In genomic region chr11:127627629-127628462, GRCh38 we compare ENCODE assay signal across 14 cellular contexts.
DNase-seq lines count a peak whose midpoint lies in the region; ATAC-seq and TF ChIP-seq lines count a peak whose summit lies in the region.
"Had no signal": no experiment of that assay in that cellular context is flagged by ENCODE, and none has a peak within 500 bp of the region (broad histone marks: within the 10 kb centered on the region; RNA-seq: fewer than 3 reads in every experiment).

No MANE protein-coding gene starts in this region.

- no peak overlapping the region for H3K4me3 ChIP-seq in epithelial cell of esophagus (ENCODE audit: low read length)
- H3K4me3 ChIP-seq: left ventricle myocardium inferior had no signal

- H3K36me3 Mint-ChIP-seq in activated CD8-positive, alpha-beta T cell treated with anti-CD3 and anti-CD28 coated beads for 36 hours (ENCODE audit: low read depth) = no peaks in the 10 kb centered on the region
- H3K36me3 Mint-ChIP-seq: activated naive CD8-positive, alpha-beta T cell treated with anti-CD3 and anti-CD28 coated beads for 36 hours; stimulated activated naive B cell treated with anti-CD40 and anti-IgM and Interleukin-4, amounts not matched to agents 10 μg/mL and 1 μg/mL and 100 μg/mL, for 72 hours; T-cell had no signal

- no peaks in the 10 kb centered on the region for H3K27me3 Mint-ChIP-seq in activated CD8-positive, alpha-beta T cell treated with anti-CD3 and anti-CD28 coated beads for 36 hours
- H3K27me3 Mint-ChIP-seq: activated CD4-positive, alpha-beta T cell treated with anti-CD3 and anti-CD28 coated beads, Interleukin-2, amount 10 ng/mL, durations not matched to agents 7 days and 5 days; activated naive CD8-positive, alpha-beta T cell treated with anti-CD3 and anti-CD28 coated beads for 36 hours; stimulated activated naive B cell treated with anti-CD40 and anti-IgM and Interleukin-4, amounts not matched to agents 10 μg/mL and 1 μg/mL and 100 μg/mL, for 72 hours; T-cell had no signal

- no peak overlapping the region for H3K27ac Mint-ChIP-seq in activated CD8-positive, alpha-beta T cell treated with anti-CD3 and anti-CD28 coated beads for 36 hours
- H3K27ac Mint-ChIP-seq: activated CD4-positive, alpha-beta T cell treated with anti-CD3 and anti-CD28 coated beads, Interleukin-2, amount 10 ng/mL, durations not matched to agents 7 days and 5 days; activated naive CD8-positive, alpha-beta T cell treated with anti-CD3 and anti-CD28 coated beads for 36 hours; stimulated activated naive B cell treated with anti-CD40 and anti-IgM and Interleukin-4, amounts not matched to agents 10 μg/mL and 1 μg/mL and 100 μg/mL, for 72 hours; T-cell had no signal

- DNase-seq in NCI-H1048 (lab: John Stamatoyannopoulos, UW) (peak; percentile 63), NCI-H510A (lab: John Stamatoyannopoulos, UW) (peak; percentile 73), epithelial cell of esophagus (ENCODE audit: low read depth) (peak; percentile 32), superior temporal gyrus (ENCODE audit: extremely low spot score) (peak; percentile 37)
- no peak for DNase-seq in activated CD8-positive, alpha-beta T cell treated with anti-CD3 and anti-CD28 coated beads for 36 hours
- DNase-seq: activated CD4-positive, alpha-beta T cell treated with anti-CD3 and anti-CD28 coated beads, Interleukin-2, amount 10 ng/mL, durations not matched to agents 7 days and 5 days; activated naive CD8-positive, alpha-beta T cell treated with anti-CD3 and anti-CD28 coated beads for 36 hours; left ventricle myocardium inferior; stimulated activated naive B cell treated with anti-CD40 and anti-IgM and Interleukin-4, amounts not matched to agents 10 μg/mL and 1 μg/mL and 100 μg/mL, for 72 hours; T-cell had no signal

- POLR2A ChIA-PET in activated CD8-positive, alpha-beta T cell treated with anti-CD3 and anti-CD28 coated beads for 36 hours (lab: Charles Lee) = no interaction called here

- intact Hi-C loops in activated CD8-positive, alpha-beta T cell treated with anti-CD3 and anti-CD28 coated beads for 36 hours (cut with micrococcal nuclease) = no loop called here

- no peak for ATAC-seq in HG02798 (IDR thresholded peaks at IDR 0.05; ENCODE audit: poor library complexity, unreplicated experiment)
- no peak for ATAC-seq in activated CD8-positive, alpha-beta T cell treated with anti-CD3 and anti-CD28 coated beads for 36 hours
- ATAC-seq in HG02623 (IDR thresholded peaks at IDR 0.05; ENCODE audit: unreplicated experiment) = no peak
- ATAC-seq in GM21528 (IDR thresholded peaks at IDR 0.05; ENCODE audit: low FRiP score, unreplicated experiment) = no peak
- ATAC-seq: foreskin keratinocyte; stimulated activated naive B cell treated with anti-CD40 and anti-IgM and Interleukin-4, amounts not matched to agents 10 μg/mL and 1 μg/mL and 100 μg/mL, for 72 hours; T-cell had no signal

- H3K9me3 Mint-ChIP-seq in activated CD8-positive, alpha-beta T cell treated with anti-CD3 and anti-CD28 coated beads for 36 hours = no peaks in the 10 kb centered on the region
- H3K9me3 Mint-ChIP-seq: activated CD4-positive, alpha-beta T cell treated with anti-CD3 and anti-CD28 coated beads, Interleukin-2, amount 10 ng/mL, durations not matched to agents 7 days and 5 days; activated naive CD8-positive, alpha-beta T cell treated with anti-CD3 and anti-CD28 coated beads for 36 hours had no signal

- no peak for TF ChIP-seq CTCF in epithelial cell of esophagus (IDR thresholded peaks at IDR 0.05; ENCODE audit: insufficient read depth, low read depth, low read length, missing control alignments)
- TF ChIP-seq CTCF in activated CD8-positive, alpha-beta T cell treated with anti-CD3 and anti-CD28 coated beads for 36 hours (IDR thresholded peaks at IDR 0.05) = no peak

- no peak overlapping the region for H3K4me3 Mint-ChIP-seq in activated CD8-positive, alpha-beta T cell treated with anti-CD3 and anti-CD28 coated beads for 36 hours
- H3K4me3 Mint-ChIP-seq: activated CD4-positive, alpha-beta T cell treated with anti-CD3 and anti-CD28 coated beads, Interleukin-2, amount 10 ng/mL, durations not matched to agents 7 days and 5 days; activated naive CD8-positive, alpha-beta T cell treated with anti-CD3 and anti-CD28 coated beads for 36 hours; stimulated activated naive B cell treated with anti-CD40 and anti-IgM and Interleukin-4, amounts not matched to agents 10 μg/mL and 1 μg/mL and 100 μg/mL, for 72 hours; T-cell had no signal

- CTCF ChIA-PET in activated CD8-positive, alpha-beta T cell treated with anti-CD3 and anti-CD28 coated beads for 36 hours (lab: Charles Lee) = no interaction called here

- no peaks in the 10 kb centered on the region for H3K4me1 Mint-ChIP-seq in activated CD8-positive, alpha-beta T cell treated with anti-CD3 and anti-CD28 coated beads for 36 hours (ENCODE audit: low read depth)
- H3K4me1 Mint-ChIP-seq: activated CD4-positive, alpha-beta T cell treated with anti-CD3 and anti-CD28 coated beads, Interleukin-2, amount 10 ng/mL, durations not matched to agents 7 days and 5 days; activated naive CD8-positive, alpha-beta T cell treated with anti-CD3 and anti-CD28 coated beads for 36 hours; stimulated activated naive B cell treated with anti-CD40 and anti-IgM and Interleukin-4, amounts not matched to agents 10 μg/mL and 1 μg/mL and 100 μg/mL, for 72 hours had no signal
